29 cellular contexts compared by ENCODE assay signal in the genomic region with DNA sequence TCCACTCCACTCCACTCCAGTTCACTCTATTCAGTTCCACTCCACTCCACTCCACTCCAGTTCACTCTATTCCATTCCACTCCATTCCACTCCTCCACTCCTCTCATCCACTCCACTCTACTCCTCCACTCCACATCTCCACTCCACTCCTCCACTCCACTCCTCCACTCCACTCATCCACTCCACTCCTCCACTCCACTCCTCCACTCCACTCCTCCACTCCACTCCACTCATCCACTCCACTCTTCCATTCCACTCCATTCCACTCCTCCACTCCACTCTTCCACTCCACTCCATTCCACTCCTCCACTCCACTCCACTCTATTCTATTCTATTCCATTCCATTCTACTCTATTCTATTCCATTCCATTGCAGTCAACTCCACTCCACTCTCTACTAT. TPM values are rescaled to one million over a fixed set of nuclear protein-coding genes. Genes with fewer than 3 reads are reported as not detected.
"Had no signal": no experiment of that assay in that cellular context is flagged by ENCODE, and none has a peak within 500 bp of the region (broad histone marks: within the 10 kb centered on the region; RNA-seq: fewer than 3 reads in every experiment).

No MANE protein-coding gene starts in this region.

- DNase-seq: dermis blood vessel endothelial cell; dorsolateral prefrontal cortex; effector CD4-positive, alpha-beta T cell; effector memory CD8-positive, alpha-beta T cell; endodermal cell; erythroblast; esophagus squamous epithelium; foreskin fibroblast; foreskin melanocyte; gastrocnemius medialis; head of caudate nucleus; heart right ventricle; hippocampal formation; left cardiac atrium; left lung; left ventricle myocardium superior; lower lobe of right lung; mesenchymal stem cell; midbrain had no signal

- H3K27me3 ChIP-seq: dorsolateral prefrontal cortex, gastrocnemius medialis had no signal

- H3K27ac ChIP-seq: coronary artery, dorsolateral prefrontal cortex, epithelial cell of prostate, esophagus squamous epithelium, gastrocnemius medialis, heart right ventricle, left lung, lower lobe of right lung had no signal

- H3K9me3 ChIP-seq: esophagus squamous epithelium, gastrocnemius medialis, heart right ventricle, left lung, lower lobe of right lung had no signal

- H3K4me3 Mint-ChIP-seq: effector memory CD8-positive, alpha-beta T cell; endodermal cell had no signal

- H3K9me3 Mint-ChIP-seq: endodermal cell had no signal

- H3K36me3 ChIP-seq: esophagus squamous epithelium, gastrocnemius medialis, heart right ventricle, left lung, lower lobe of right lung had no signal

- H3K4me3 ChIP-seq: coronary artery, dorsolateral prefrontal cortex, esophagus squamous epithelium, gastrocnemius medialis, heart right ventricle, left lung, lower lobe of right lung had no signal

- H3K4me1 ChIP-seq: esophagus squamous epithelium, left lung, lower lobe of right lung had no signal

- ATAC-seq: effector memory CD8-positive, alpha-beta T cell; esophagus mucosa; gastrocnemius medialis; heart right ventricle; left cardiac atrium; left lung; left ventricle myocardium superior; lower lobe of right lung had no signal

- H3K27ac Mint-ChIP-seq: effector memory CD8-positive, alpha-beta T cell; endodermal cell had no signal

RNA-seq across cellular contexts. Expression of gene SERPINA5, which starts 9.8 kb away (rescaled TPM):
- total RNA-seq: mononuclear cell had no signal
- polyA plus RNA-seq: keratinocyte had no signal

RNA-seq across cellular contexts. Expression of gene SERPINA3, which starts 21.1 kb away (rescaled TPM):
- total RNA-seq: lung microvascular endothelial cell, mononuclear cell had no signal

RNA-seq across cellular contexts. Expression of gene SERPINA4, which starts 29.8 kb away (rescaled TPM):
- total RNA-seq: dermis blood vessel endothelial cell, dorsolateral prefrontal cortex, endodermal cell, esophagus mucosa, esophagus squamous epithelium, glomerular endothelial cell, heart right ventricle, kidney epithelial cell, left cardiac atrium, left lung, left ventricle myocardium superior, lower leg skin, lower lobe of right lung, lung microvascular endothelial cell, mesenteric fat pad had no signal
- polyA plus RNA-seq: heart right ventricle, keratinocyte had no signal
